41 cellular contexts compared by ENCODE assay signal in the genomic region with DNA sequence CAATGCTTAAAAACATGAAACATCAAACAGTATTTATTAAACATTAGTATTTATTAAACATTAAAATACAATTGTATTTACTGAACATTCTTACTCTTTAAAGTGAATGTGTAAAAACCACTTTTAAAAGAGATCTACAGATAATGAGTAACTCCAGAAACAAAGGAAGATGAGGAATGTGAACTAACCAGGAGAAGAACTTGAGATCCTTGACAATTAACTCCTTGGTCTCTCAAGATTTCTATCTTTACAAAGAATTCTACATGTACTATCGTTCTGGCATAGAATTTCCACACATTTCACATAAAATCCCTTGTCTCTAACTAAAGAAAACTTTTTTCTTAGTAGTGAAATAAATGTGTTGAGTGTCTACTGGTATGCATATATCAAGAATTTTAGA. TPM values are rescaled to one million over a fixed set of nuclear protein-coding genes. Genes with fewer than 3 reads are reported as not detected.
"Had no signal": no experiment of that assay in that cellular context is flagged by ENCODE, and none has a peak within 500 bp of the region (broad histone marks: within the 10 kb centered on the region; RNA-seq: fewer than 3 reads in every experiment).

No MANE protein-coding gene starts in this region.

- ATAC-seq: effector memory CD8-positive, alpha-beta T cell; esophagus mucosa; heart right ventricle; left lobe of liver; lower lobe of right lung; mucosa of descending colon; sciatic nerve; stimulated activated memory B cell treated with anti-CD40 and anti-IgM and Interleukin-4, amounts not matched to agents 10 μg/mL and 1 μg/mL and 100 μg/mL, for 72 hours; stimulated activated naive CD8-positive, alpha-beta T cell treated with anti-CD3 and anti-CD28 coated beads, Interleukin-15, amount 100 ng/mL, for 72 hours; T-helper 17 cell had no signal

- H3K27me3 ChIP-seq: brain microvascular endothelial cell, heart right ventricle, upper lobe of left lung had no signal

- H3K9me3 ChIP-seq: heart right ventricle, lower lobe of right lung, mucosa of descending colon, upper lobe of left lung had no signal

- H3K4me1 ChIP-seq: lower lobe of right lung, upper lobe of left lung had no signal

- H3K36me3 ChIP-seq: brain microvascular endothelial cell, heart right ventricle, lower lobe of right lung, upper lobe of left lung, WERI-Rb-1 had no signal

- H3K27ac ChIP-seq: brain microvascular endothelial cell, heart right ventricle, lower lobe of right lung, skin epidermis, upper lobe of left lung, WERI-Rb-1 had no signal

- H3K4me3 ChIP-seq: heart right ventricle, lower lobe of right lung, mucosa of descending colon, skin epidermis, upper lobe of left lung had no signal

- DNase-seq: activated CD4-positive, alpha-beta memory T cell treated with anti-CD3 and anti-CD28 coated beads for 36 hours; activated CD4-positive, alpha-beta T cell treated with anti-CD3 and anti-CD28 coated beads, Interleukin-2, amount 10 ng/mL, durations not matched to agents 24 days and 14 days; activated CD4-positive, CD25-positive, alpha-beta regulatory T cell treated with anti-CD3 and anti-CD28 coated beads, Interleukin-2, amount 50 U/mL, for 72 hours; activated CD8-positive, alpha-beta memory T cell treated with anti-CD3 and anti-CD28 coated beads, Interleukin-2, amount 50 U/mL, for 4 hours; activated effector memory CD4-positive, alpha-beta T cell treated with anti-CD3 and anti-CD28 coated beads, Interleukin-2, amount 50 U/mL, for 16 hours; activated naive CD4-positive, alpha-beta T cell treated with anti-CD3 and anti-CD28 coated beads for 36 hours; activated naive CD8-positive, alpha-beta T cell treated with anti-CD3 and anti-CD28 coated beads for 36 hours; activated T-cell treated with anti-CD3 and anti-CD28 coated beads, Interleukin-2, amount 50 U/mL, for 1 hour; amniotic stem cell; brain microvascular endothelial cell; caudate nucleus; cortex of kidney; effector memory CD8-positive, alpha-beta T cell; foreskin fibroblast; heart right ventricle; kidney glomerular epithelial cell; lower lobe of right lung; mucosa of descending colon; posterior cingulate gyrus; retina; stimulated activated CD4-positive, alpha-beta T cell treated with anti-CD3 and anti-CD28 coated beads, Interleukin-1b, Interleukin-23, amount 100 ng/mL, for 48 hours; stimulated activated CD4-positive, alpha-beta T cell treated with anti-CD3 and anti-CD28 coated beads, Interleukin-4, amount 100 ng/mL, for 4 hours; stimulated activated CD8-positive, alpha-beta memory T cell treated with anti-CD3 and anti-CD28 coated beads, Interleukin-4, amount 100 ng/mL, for 48 hours; stimulated activated naive CD8-positive, alpha-beta T cell treated with anti-CD3 and anti-CD28 coated beads, Interleukin-15, amount 100 ng/mL, for 72 hours; substantia nigra; T-helper 17 cell; T1000; upper lobe of left lung; WERI-Rb-1 had no signal

- FAIRE-seq: astrocyte, endothelial cell of umbilical vein had no signal

RNA-seq across cellular contexts. Expression of a gene that starts 28.7 kb away (rescaled TPM):
- total RNA-seq: activated CD4-positive, alpha-beta memory T cell treated with anti-CD3 and anti-CD28 coated beads for 36 hours; activated CD4-positive, alpha-beta T cell treated with anti-CD3 and anti-CD28 coated beads, Interleukin-2, amount 10 ng/mL, durations not matched to agents 24 days and 14 days; activated CD8-positive, alpha-beta memory T cell treated with anti-CD3 and anti-CD28 coated beads for 36 hours; activated naive CD4-positive, alpha-beta T cell treated with anti-CD3 and anti-CD28 coated beads for 36 hours; activated naive CD8-positive, alpha-beta T cell treated with anti-CD3 and anti-CD28 coated beads for 36 hours; activated T-helper 1 cell treated with anti-CD3 and anti-CD28 coated beads, Interleukin-12 subunit alpha, Interleukin-12 subunit beta, Interleukin-2, Interleukin-4 antibody, amounts not matched to agents 30 ng/mL and 10 ng/mL and 1 ng/mL, durations not matched to agents 14 hours and 24 hours and 36 hours; chondrocyte; heart right ventricle; left lobe of liver; lower lobe of right lung; mesenteric fat pad; mucosa of descending colon; myocyte; sciatic nerve; T-helper 17 cell; upper lobe of left lung had no signal
- polyA plus RNA-seq: heart right ventricle had no signal
